ENCODE assay signal across 1 cellular context in the genomic region with DNA sequence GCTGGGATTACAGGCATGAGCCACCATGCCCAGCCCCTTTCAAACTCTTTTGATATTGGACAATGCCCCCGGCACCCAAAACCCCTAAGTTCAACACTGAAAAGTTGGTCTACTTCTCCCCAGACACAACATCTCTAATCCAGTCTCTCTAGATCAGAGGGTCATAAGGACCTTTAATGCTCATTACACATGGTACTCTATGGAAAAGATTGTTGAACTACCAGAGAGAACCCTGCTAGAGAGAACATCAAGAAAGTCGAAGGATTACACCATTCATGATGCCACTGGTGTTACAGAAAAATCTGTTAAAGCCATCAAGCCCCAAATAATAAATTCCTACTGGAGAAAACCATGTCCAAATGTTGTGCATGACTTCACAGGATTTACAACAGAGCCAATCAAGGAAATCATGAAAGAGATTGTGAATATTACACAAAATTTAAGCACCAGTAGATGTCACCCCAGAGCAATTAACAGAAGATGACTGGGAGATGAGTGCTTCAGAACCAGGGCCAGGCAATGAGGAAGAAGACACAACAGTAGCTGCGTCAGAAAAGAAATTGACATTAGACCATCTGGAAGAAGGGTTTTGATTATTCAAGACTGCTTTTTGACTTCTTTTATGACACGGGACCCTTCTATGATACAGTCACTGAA.
TF ChIP-seq lines count a peak whose summit lies in the region.

No MANE protein-coding gene starts in this region.

TF ChIP-seq in HEK293, 187 proteins besides CTCF, POLR2A, EP300 and RAD21 (continued from another document):
- TF ChIP-seq EGR2 (tag by site-specific recombination; IDR thresholded peaks at IDR 0.05; ENCODE audit: low read depth) (no peak), ZNF510 (tag by site-specific recombination; IDR thresholded peaks at IDR 0.05; ENCODE audit: insufficient replicate concordance) (no peak), ZNF132 (tag by site-specific recombination; IDR thresholded peaks at IDR 0.05; ENCODE audit: borderline replicate concordance) (no peak)
